ENCODE assay signal across 13 cellular contexts in the genomic region with DNA sequence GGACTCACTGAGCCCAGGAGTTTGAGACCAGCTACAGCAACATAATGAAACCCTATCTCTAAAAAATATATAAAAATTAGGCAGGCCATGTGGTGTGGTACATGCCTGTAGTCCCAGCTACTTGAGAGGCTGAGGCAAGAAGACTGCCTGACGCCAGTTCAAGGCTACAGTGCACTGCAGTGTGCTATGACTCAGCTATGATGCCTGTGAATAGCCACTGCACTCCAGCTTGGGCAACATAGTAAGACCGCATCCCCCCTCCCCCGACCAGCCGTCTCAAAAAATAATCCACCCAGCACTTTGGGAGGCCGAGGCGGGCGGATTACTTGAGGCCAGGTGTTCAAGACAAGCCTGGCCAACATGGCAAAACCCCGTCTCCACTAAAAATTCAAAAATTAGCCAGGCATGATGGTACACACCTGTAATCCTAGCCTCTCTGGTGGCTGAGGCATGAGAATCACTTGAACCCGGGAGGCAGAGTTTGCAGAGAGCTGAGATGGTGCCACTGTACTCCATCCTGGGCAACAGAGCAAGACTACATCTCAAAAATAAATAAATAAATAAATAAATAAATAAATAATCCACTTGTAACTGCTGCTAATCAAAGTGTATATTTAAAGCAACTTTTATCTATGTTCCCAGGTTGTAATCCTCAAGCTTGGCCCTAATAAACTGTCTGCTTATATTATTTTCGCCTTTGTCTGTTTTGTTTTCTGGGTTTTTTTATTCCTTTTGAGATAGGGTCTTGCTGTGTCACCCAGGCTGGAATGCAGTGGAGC. TPM values are rescaled to one million over a fixed set of nuclear protein-coding genes. Genes with fewer than 3 reads are reported as not detected.
DNase-seq lines count a peak whose midpoint lies in the region; ATAC-seq and TF ChIP-seq lines count a peak whose summit lies in the region.
"Had no signal": no experiment of that assay in that cellular context is flagged by ENCODE, and none has a peak within 500 bp of the region (broad histone marks: within the 10 kb centered on the region; RNA-seq: fewer than 3 reads in every experiment).

No MANE protein-coding gene starts in this region.

- H3K9me3 Mint-ChIP-seq in WTC11, result no peaks in the 10 kb centered on the region
- no peaks in the 10 kb centered on the region for H3K9me3 Mint-ChIP-seq in CD4-positive, alpha-beta memory T cell
- H3K9me3 Mint-ChIP-seq: activated naive CD8-positive, alpha-beta T cell treated with anti-CD3 and anti-CD28 coated beads, Interleukin-2, amount 50 U/mL, for 24 hours; naive thymus-derived CD4-positive, alpha-beta T cell had no signal

- H3K27ac Mint-ChIP-seq in WTC11, result 0 out of 2 replicates have a peak overlapping the region, but pooled peaks have one; percentile 45
- H3K27ac Mint-ChIP-seq in CD4-positive, alpha-beta memory T cell, result peak overlapping the region in 2 of 7 donors; percentile 56 to 69
- H3K27ac Mint-ChIP-seq: activated naive CD8-positive, alpha-beta T cell treated with anti-CD3 and anti-CD28 coated beads, Interleukin-2, amount 50 U/mL, for 24 hours had no signal

- intact Hi-C loops in thyroid gland (cut with DNase I), result no loop called here
- intact Hi-C loops in CD4-positive, alpha-beta memory T cell (cut with micrococcal nuclease), result no loop called here

- CTCF ChIA-PET in WTC11 (lab: Charles Lee), result interaction anchor here (0.8 to 1.3 kb wide), 2 partner anchors 70 to 143 kb away, joined by 3 to 5 read pairs; no protein-coding TSS in a partner anchor
- CTCF ChIA-PET in CD4-positive, alpha-beta memory T cell (lab: Charles Lee; ENCODE audit: partially characterized antibody), result interaction anchor here (0.8 to 2.4 kb wide), 5 partner anchors 8 to 457 kb away, joined by 3 to 6 read pairs (median 3); partner anchors contain the start of gene HPS5

- H3K27me3 ChIP-seq in thyroid gland, result no peaks in the 10 kb centered on the region
- no peaks in the 10 kb centered on the region for H3K27me3 ChIP-seq in CD4-positive, alpha-beta memory T cell (ENCODE audit: insufficient read depth, low read length)

- H3K4me1 ChIP-seq in thyroid gland, result peaks cover 24 to 48% of the 10 kb centered on the region in 2 donors
- H3K4me1 ChIP-seq in CD4-positive, alpha-beta memory T cell (ENCODE audit: insufficient read depth, low read length), result peaks cover 9% of the 10 kb centered on the region

- no peak overlapping the region for H3K4me3 ChIP-seq in fibroblast of villous mesenchyme (ENCODE audit: low read depth, low read length)
- H3K4me3 ChIP-seq in thyroid gland (replicated peaks in 1 of 3), result no peak overlapping the region
- H3K4me3 ChIP-seq in CD4-positive, alpha-beta memory T cell (ENCODE audit: low read length in 2 of 2), result no peak overlapping the region

- 0 out of 2 replicates have a peak, but pooled peaks cover under 1% of the 10 kb centered on the region for H3K4me1 Mint-ChIP-seq in WTC11
- H3K4me1 Mint-ChIP-seq in CD4-positive, alpha-beta memory T cell, result peaks cover 8 to 22% (median 18%) of the 10 kb centered on the region in 4 donors

- TF ChIP-seq POLR2A in thyroid gland (IDR thresholded peaks at IDR 0.05), result no peak

- H3K9me3 ChIP-seq in thyroid gland, result no peaks in the 10 kb centered on the region
- H3K9me3 ChIP-seq in CD4-positive, alpha-beta memory T cell (ENCODE audit: control insufficient read depth in 1 of 2, low read length in 2 of 2), result no peaks in the 10 kb centered on the region

- H3K36me3 Mint-ChIP-seq in WTC11, result peaks cover 26% of the 10 kb centered on the region
- peaks cover 29 to 53% of the 10 kb centered on the region in 2 donors for H3K36me3 Mint-ChIP-seq in CD4-positive, alpha-beta memory T cell

- no peaks in the 10 kb centered on the region for H3K27me3 Mint-ChIP-seq in WTC11 (ENCODE audit: low read depth)
- no peaks in the 10 kb centered on the region for H3K27me3 Mint-ChIP-seq in CD4-positive, alpha-beta memory T cell
- H3K27me3 Mint-ChIP-seq: activated naive CD8-positive, alpha-beta T cell treated with anti-CD3 and anti-CD28 coated beads, Interleukin-2, amount 50 U/mL, for 24 hours; naive thymus-derived CD4-positive, alpha-beta T cell had no signal

- no peaks in the 10 kb centered on the region for H3K36me3 ChIP-seq in thyroid gland
- peaks cover 10% of the 10 kb centered on the region for H3K36me3 ChIP-seq in CD4-positive, alpha-beta memory T cell (ENCODE audit: insufficient read depth, low read length)

- DNase-seq in HS-27A (ENCODE audit: low read depth) (peak; percentile 61), WTC11 (ENCODE audit: low spot score) (no peak), fibroblast of villous mesenchyme (ENCODE audit: low read depth) (peak; percentile 28), thyroid gland (no peak), NCI-H1930 (lab: John Stamatoyannopoulos, UW) (no peak), C1 segment of cervical spinal cord (lab: John Stamatoyannopoulos, UW) (no peak), NOMO-1 treated with DMSO at 0.1 percent for 48 hours (lab: John Stamatoyannopoulos, UW; ENCODE audit: unreplicated experiment) (no peak)
- DNase-seq in CD4-positive, alpha-beta memory T cell, result no peak
- DNase-seq: activated CD8-positive, alpha-beta memory T cell treated with anti-CD3 and anti-CD28 coated beads, Interleukin-2, amount 50 U/mL, for 4 hours; activated naive CD8-positive, alpha-beta T cell treated with anti-CD3 and anti-CD28 coated beads, Interleukin-2, amount 50 U/mL, for 24 hours; naive thymus-derived CD4-positive, alpha-beta T cell; NCI-H1417 treated with DMSO at 0.1 percent for 48 hours had no signal

- ATAC-seq in WTC11, result 0 out of 2 replicates have a peak, but pooled peaks have one; percentile 32
- ATAC-seq: activated naive CD8-positive, alpha-beta T cell treated with anti-CD3 and anti-CD28 coated beads, Interleukin-2, amount 50 U/mL, for 24 hours; naive thymus-derived CD4-positive, alpha-beta T cell had no signal

- peak overlapping the region; percentile 51 to 79 (median 74) for H3K27ac ChIP-seq in thyroid gland
- H3K27ac ChIP-seq in CD4-positive, alpha-beta memory T cell (ENCODE audit: low read depth, low read length), result no peak overlapping the region

- H3K4me3 Mint-ChIP-seq in WTC11, result no peak overlapping the region
- no peak overlapping the region for H3K4me3 Mint-ChIP-seq in CD4-positive, alpha-beta memory T cell
- H3K4me3 Mint-ChIP-seq: activated naive CD8-positive, alpha-beta T cell treated with anti-CD3 and anti-CD28 coated beads, Interleukin-2, amount 50 U/mL, for 24 hours; naive thymus-derived CD4-positive, alpha-beta T cell had no signal

- 86 to 95% methylated on average over 10 of the region's 10 CpGs for WGBS in thyroid gland, 2 donors

- TF ChIP-seq CTCF in WTC11 (IDR thresholded peaks at IDR 0.05) (no peak), fibroblast of villous mesenchyme (IDR thresholded peaks at IDR 0.05; ENCODE audit: insufficient read depth, low read depth, low read length) (no peak), thyroid gland (IDR thresholded peaks at IDR 0.05) (no peak)

- POLR2A ChIA-PET in WTC11 (lab: Charles Lee), result interaction anchor here (0.7 kb wide), 1 partner anchor 1968 kb away, joined by 3 read pairs; no protein-coding TSS in a partner anchor
- POLR2A ChIA-PET in CD4-positive, alpha-beta memory T cell (lab: Charles Lee; ENCODE audit: partially characterized antibody), result interaction anchor here (1.0 to 1.5 kb wide), 5 partner anchors 8 to 81 kb away, joined by 3 to 6 read pairs (median 4); partner anchors contain the start of genes HPS5 and LDHA

TF ChIP-seq in WTC11, 78 proteins besides CTCF, POLR2A, EP300 and RAD21 (continues in another document):
- TF ChIP-seq CBFB (CRISPR knock-in tag; IDR thresholded peaks at IDR 0.05; ENCODE audit: low read depth) (no peak), E2F4 (CRISPR knock-in tag; IDR thresholded peaks at IDR 0.05; ENCODE audit: borderline replicate concordance, low read depth) (no peak), MLX (CRISPR knock-in tag; IDR thresholded peaks at IDR 0.05) (no peak)

RNA-seq across cellular contexts. Expression of gene HPS5, which starts 7.8 kb away (rescaled TPM):
- total RNA-seq in WTC11 (2021), result 14.9 to 15.3 TPM (median 15.0 TPM) in 3 replicates
- 39.6 and 70.8 TPM in 2 replicates for total RNA-seq in fibroblast of villous mesenchyme
- 10 to 100 TPM; 21.0 to 26.7 (median 24.2) TPM for total RNA-seq in thyroid gland
- 10 to 100 TPM; 22.1 to 23.7 TPM for total RNA-seq in CD4-positive, alpha-beta memory T cell
- 10 to 100 TPM; 14.2 to 15.1 TPM for polyA plus RNA-seq in CD4-positive, alpha-beta memory T cell

RNA-seq across cellular contexts. Expression of gene GTF2H1, which starts 8.2 kb away (rescaled TPM):
- total RNA-seq in WTC11 (2021) (21.0 to 24.1 TPM (median 23.0 TPM) in 3 replicates), fibroblast of villous mesenchyme (92.0 and 101 TPM in 2 replicates), thyroid gland (10 to 100 TPM; 61.9 to 81.4 (median 72.4) TPM)
- total RNA-seq in CD4-positive, alpha-beta memory T cell, result 10 to 100 TPM; 60.1 to 61.6 TPM
- polyA plus RNA-seq in CD4-positive, alpha-beta memory T cell, result 10 to 100 TPM; 31.8 to 41.6 TPM

RNA-seq across cellular contexts. Expression of gene SAA1, which starts 48.1 kb away (rescaled TPM):
- total RNA-seq in WTC11 (2021) (7.7 to 12.8 TPM (median 8.8 TPM) in 3 replicates), fibroblast of villous mesenchyme (0.43 TPM in 1 of 2 replicates, not detected in the other), thyroid gland (10 to 100 TPM in 1 of 4 donors, 1 to 10 TPM in 1, not detected in 2; 2.9 to 25.7 TPM)
- total RNA-seq in CD4-positive, alpha-beta memory T cell, result not detected
- polyA plus RNA-seq in CD4-positive, alpha-beta memory T cell, result not detected
- total RNA-seq: naive thymus-derived CD4-positive, alpha-beta T cell; OCI-LY7 had no signal
- polyA plus RNA-seq: naive thymus-derived CD4-positive, alpha-beta T cell had no signal

Comparison
In these comparisons a context has a peak if more than half of its experiments do, and no peak if none do; other contexts are left out.
1. DNase-seq: peak in HS-27A (single experiment) and fibroblast of villous mesenchyme (single experiment); none in WTC11 (single experiment), thyroid gland (0 of 2), NCI-H1930 (0 of 2), C1 segment of cervical spinal cord (0 of 14), CD4-positive, alpha-beta memory T cell (0 of 5) and NOMO-1 treated with DMSO at 0.1 percent for 48 hours (single experiment).